Comparison of ENCODE assay signal across 17 cellular contexts in genomic region chr2:72095364-72095763, GRCh38. TPM values are rescaled to one million over a fixed set of nuclear protein-coding genes. Genes with fewer than 3 reads are reported as not detected.
DNase-seq lines count a peak whose midpoint lies in the region; ATAC-seq and TF ChIP-seq lines count a peak whose summit lies in the region.
"Had no signal": no experiment of that assay in that cellular context is flagged by ENCODE, and none has a peak within 500 bp of the region (broad histone marks: within the 10 kb centered on the region; RNA-seq: fewer than 3 reads in every experiment).

No MANE protein-coding gene starts in this region.

- no peaks in the 10 kb centered on the region for H3K4me1 Mint-ChIP-seq in effector memory CD8-positive, alpha-beta T cell (ENCODE audit: low read depth in 2 of 2)

- no peak overlapping the region for H3K9ac ChIP-seq in colonic mucosa (ENCODE audit: low read depth in 2 of 2, low read length in 2 of 2)

- H3K4me1 ChIP-seq in colonic mucosa, result no peaks in the 10 kb centered on the region
- H3K4me1 ChIP-seq: BE2C, SJSA1 had no signal

- no peak overlapping the region for H3K27ac ChIP-seq in colonic mucosa
- H3K27ac ChIP-seq: Peyer's patch, SJSA1 had no signal

- 91 to 98% methylated on average over 3 of the region's 3 CpGs for WGBS in lower leg skin, 2 donors

- DNase-seq in NCI-H748 (lab: John Stamatoyannopoulos, UW; ENCODE audit: unreplicated experiment) (peak; percentile 52), NCI-H748 treated with DMSO at 0.1 percent for 48 hours (lab: John Stamatoyannopoulos, UW) (no peak), colonic mucosa (peak; percentile 3), lower leg skin (ENCODE audit: low spot score in 2 of 2) (peak; percentile 7 to 26), ureter (ENCODE audit: low spot score) (peak; percentile 8), cerebellum (ENCODE audit: low spot score) (no peak)
- no peak for DNase-seq in effector memory CD8-positive, alpha-beta T cell
- DNase-seq: BE2C, GDM1, GOT3, HCEC 1CT, IMR-90, NCI-H446 treated with DMSO at 0.1 percent for 48 hours, Peyer's patch had no signal

- TF ChIP-seq POLR2A in lower leg skin (IDR thresholded peaks at IDR 0.05), result no peak

- intact Hi-C loops in colonic mucosa (cut with DNase I), result no loop called here
- intact Hi-C loops in lower leg skin (cut with DNase I; ENCODE audit: low total_unique reads), result no loop called here

- H3K27ac Mint-ChIP-seq in effector memory CD8-positive, alpha-beta T cell, result no peak overlapping the region

- no peaks in the 10 kb centered on the region for H3K36me3 ChIP-seq in colonic mucosa
- H3K36me3 ChIP-seq: BE2C, Peyer's patch, SJSA1 had no signal

- H3K9me3 Mint-ChIP-seq in effector memory CD8-positive, alpha-beta T cell, result no peaks in the 10 kb centered on the region

- no peaks in the 10 kb centered on the region for H3K27me3 ChIP-seq in colonic mucosa
- H3K27me3 ChIP-seq: BE2C, Peyer's patch had no signal

- no peak for ATAC-seq in effector memory CD8-positive, alpha-beta T cell (replicated peaks)

- no peak overlapping the region for H3K4me3 Mint-ChIP-seq in effector memory CD8-positive, alpha-beta T cell

- H3K4me3 ChIP-seq in colonic mucosa (no peak overlapping the region), lower leg skin (ENCODE audit: low read depth, poor library complexity, severe bottlenecking) (no peak overlapping the region)
- H3K4me3 ChIP-seq: Peyer's patch, SJSA1 had no signal

- TF ChIP-seq CTCF in colonic mucosa (IDR thresholded peaks at IDR 0.05) (no peak), lower leg skin (IDR thresholded peaks at IDR 0.05) (no peak)

- no peaks in the 10 kb centered on the region for H3K9me3 ChIP-seq in colonic mucosa
- H3K9me3 ChIP-seq: BE2C, Peyer's patch, SJSA1 had no signal

- peaks cover 30 to 32% of the 10 kb centered on the region in 2 donors for H3K27me3 Mint-ChIP-seq in effector memory CD8-positive, alpha-beta T cell

- H3K36me3 Mint-ChIP-seq in effector memory CD8-positive, alpha-beta T cell (ENCODE audit: insufficient read depth), result no peaks in the 10 kb centered on the region

RNA-seq across cellular contexts. Expression of gene CYP26B1, which starts 52.3 kb away (rescaled TPM):
- 1 to 10 TPM; 1.0 to 1.9 TPM for total RNA-seq in colonic mucosa
- 10 to 100 TPM; 51.6 to 93.0 (median 73.6) TPM for total RNA-seq in lower leg skin
- total RNA-seq in ureter, result 1.1 TPM
- 47.5 TPM for total RNA-seq in cerebellum
- total RNA-seq: IMR-90; OCI-LY7; T-helper 1 cell treated with Interleukin-12 subunit alpha and Interleukin-12 subunit beta and Interleukin-4 antibody, amounts not matched to agents 30 ng/mL and 1 ng/mL, for 36 hours had no signal

Comparison
In these comparisons a context has a peak if more than half of its experiments do, and no peak if none do; other contexts are left out.
1. DNase-seq: peak in NCI-H748 (single experiment), colonic mucosa (single experiment), lower leg skin (2 of 2) and ureter (single experiment); none in NCI-H748 treated with DMSO at 0.1 percent for 48 hours (single experiment), effector memory CD8-positive, alpha-beta T cell (0 of 3) and cerebellum (single experiment).
2. RNA of gene CYP26B1, which starts 52.3 kb away (total RNA-seq): 51.6 to 93.0 TPM in lower leg skin and 47.5 TPM in cerebellum (single experiment); 1.0 to 1.9 TPM in colonic mucosa and 1.1 TPM in ureter (single experiment); every median in the first group is over 10 times any median in the second.